Comparison of ENCODE assay signal across 1 cellular context in genomic region chr6:151497935-151498726, GRCh38.
TF ChIP-seq lines count a peak whose summit lies in the region.

No MANE protein-coding gene starts in this region.

TF ChIP-seq in HepG2, 621 proteins besides CTCF, POLR2A, EP300 and RAD21 (continued from another document and continues in another):
- TF ChIP-seq, protein P1, sequence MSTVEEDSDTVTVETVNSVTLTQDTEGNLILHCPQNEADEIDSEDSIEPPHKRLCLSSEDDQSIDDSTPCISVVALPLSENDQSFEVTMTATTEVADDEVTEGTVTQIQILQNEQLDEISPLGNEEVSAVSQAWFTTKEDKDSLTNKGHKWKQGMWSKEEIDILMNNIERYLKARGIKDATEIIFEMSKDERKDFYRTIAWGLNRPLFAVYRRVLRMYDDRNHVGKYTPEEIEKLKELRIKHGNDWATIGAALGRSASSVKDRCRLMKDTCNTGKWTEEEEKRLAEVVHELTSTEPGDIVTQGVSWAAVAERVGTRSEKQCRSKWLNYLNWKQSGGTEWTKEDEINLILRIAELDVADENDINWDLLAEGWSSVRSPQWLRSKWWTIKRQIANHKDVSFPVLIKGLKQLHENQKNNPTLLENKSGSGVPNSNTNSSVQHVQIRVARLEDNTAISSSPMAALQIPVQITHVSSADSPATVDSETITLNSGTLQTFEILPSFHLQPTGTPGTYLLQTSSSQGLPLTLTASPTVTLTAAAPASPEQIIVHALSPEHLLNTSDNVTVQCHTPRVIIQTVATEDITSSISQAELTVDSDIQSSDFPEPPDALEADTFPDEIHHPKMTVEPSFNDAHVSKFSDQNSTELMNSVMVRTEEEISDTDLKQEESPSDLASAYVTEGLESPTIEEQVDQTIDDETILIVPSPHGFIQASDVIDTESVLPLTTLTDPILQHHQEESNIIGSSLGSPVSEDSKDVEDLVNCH (CRISPR knock-in tag; IDR thresholded peaks at IDR 0.05), result no peak
- TF ChIP-seq SIX4 (CRISPR knock-in tag; IDR thresholded peaks at IDR 0.05), result 0 out of 2 replicates have a peak, but pooled peaks have one; percentile 18
- peak; percentile 28; the same call in 1 of the 2 replicates for TF ChIP-seq NR2F6 (IDR thresholded peaks at IDR 0.05)
- peak; percentile 34; the same call in 1 of the 2 replicates for TF ChIP-seq NR2F6 (CRISPR knock-in tag; IDR thresholded peaks at IDR 0.05)
- no peak for TF ChIP-seq NFE2L1 (CRISPR knock-in tag; IDR thresholded peaks at IDR 0.05; ENCODE audit: borderline replicate concordance)
- TF ChIP-seq CREM (IDR thresholded peaks at IDR 0.05), result peak; percentile 61; the same call in 1 of the 2 replicates
- TF ChIP-seq CREM (CRISPR knock-in tag; IDR thresholded peaks at IDR 0.05), result no peak
- peak; percentile 64 for TF ChIP-seq TBL1XR1 (IDR thresholded peaks at IDR 0.05; ENCODE audit: borderline replicate concordance, low read length, partially characterized antibody)
- TF ChIP-seq DPF2 (CRISPR knock-in tag; IDR thresholded peaks at IDR 0.05; ENCODE audit: borderline replicate concordance, low read depth), result peak; percentile 79; the same call in 1 of the 2 replicates
- TF ChIP-seq ZC3H13 (CRISPR knock-in tag; IDR thresholded peaks at IDR 0.05), result no peak
- TF ChIP-seq RELA (CRISPR knock-in tag; IDR thresholded peaks at IDR 0.05), result no peak
- peak; percentile 43; the same call in 1 of the 2 replicates for TF ChIP-seq NR2C2 (CRISPR knock-in tag; IDR thresholded peaks at IDR 0.05; ENCODE audit: borderline replicate concordance)
- peak; percentile 99 for TF ChIP-seq CEBPB (IDR thresholded peaks at IDR 0.05; ENCODE audit: borderline replicate concordance, low read depth, low read length)
- no peak for TF ChIP-seq ATF7-NPFF (CRISPR knock-in tag; IDR thresholded peaks at IDR 0.05; ENCODE audit: low read depth)
- no peak for TF ChIP-seq ZFP1 (CRISPR knock-in tag; IDR thresholded peaks at IDR 0.05)
- no peak for TF ChIP-seq ZNF225 (CRISPR knock-in tag; IDR thresholded peaks at IDR 0.05)
- no peak for TF ChIP-seq TBX3 (IDR thresholded peaks at IDR 0.05; ENCODE audit: borderline replicate concordance)
- no peak for TF ChIP-seq IRF1 (CRISPR knock-in tag; IDR thresholded peaks at IDR 0.05; ENCODE audit: low read depth)
- TF ChIP-seq FOXP1 (IDR thresholded peaks at IDR 0.05), result no peak
- TF ChIP-seq FOXP1 (CRISPR knock-in tag; IDR thresholded peaks at IDR 0.05), result peak; percentile 59
- TF ChIP-seq POGZ (CRISPR knock-in tag; IDR thresholded peaks at IDR 0.05), result peak; percentile 34; the same call in 1 of the 2 replicates
- no peak for TF ChIP-seq MTA1 (CRISPR knock-in tag; IDR thresholded peaks at IDR 0.05; ENCODE audit: borderline replicate concordance)
- TF ChIP-seq ZNF557 (CRISPR knock-in tag; IDR thresholded peaks at IDR 0.05), result no peak
- peak; percentile 81 for TF ChIP-seq FOXP4 (CRISPR knock-in tag; IDR thresholded peaks at IDR 0.05)
- TF ChIP-seq PREB (CRISPR knock-in tag; IDR thresholded peaks at IDR 0.05), result no peak
- peak; percentile 19; the same call in 1 of the 2 replicates for TF ChIP-seq SMC3 (IDR thresholded peaks at IDR 0.05; ENCODE audit: low read length)
- peak; percentile 64; the same call in 1 of the 2 replicates for TF ChIP-seq ZNF331 (CRISPR knock-in tag; IDR thresholded peaks at IDR 0.05)
- TF ChIP-seq ZNF333 (CRISPR knock-in tag; IDR thresholded peaks at IDR 0.05; ENCODE audit: borderline replicate concordance), result no peak
- TF ChIP-seq ETS1 (CRISPR knock-in tag; IDR thresholded peaks at IDR 0.05), result no peak
- TF ChIP-seq REL (CRISPR knock-in tag; conservative IDR thresholded peaks at IDR 0.05), result no peak
- TF ChIP-seq, protein P2, sequence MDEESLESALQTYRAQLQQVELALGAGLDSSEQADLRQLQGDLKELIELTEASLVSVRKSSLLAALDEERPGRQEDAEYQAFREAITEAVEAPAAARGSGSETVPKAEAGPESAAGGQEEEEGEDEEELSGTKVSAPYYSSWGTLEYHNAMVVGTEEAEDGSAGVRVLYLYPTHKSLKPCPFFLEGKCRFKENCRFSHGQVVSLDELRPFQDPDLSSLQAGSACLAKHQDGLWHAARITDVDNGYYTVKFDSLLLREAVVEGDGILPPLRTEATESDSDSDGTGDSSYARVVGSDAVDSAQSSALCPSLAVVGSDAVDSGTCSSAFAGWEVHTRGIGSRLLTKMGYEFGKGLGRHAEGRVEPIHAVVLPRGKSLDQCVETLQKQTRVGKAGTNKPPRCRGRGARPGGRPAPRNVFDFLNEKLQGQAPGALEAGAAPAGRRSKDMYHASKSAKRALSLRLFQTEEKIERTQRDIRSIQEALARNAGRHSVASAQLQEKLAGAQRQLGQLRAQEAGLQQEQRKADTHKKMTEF (CRISPR knock-in tag; IDR thresholded peaks at IDR 0.05), result 0 out of 2 replicates have a peak, but pooled peaks have one; percentile 54
- peak; percentile 43; the same call in 1 of the 2 replicates for TF ChIP-seq KDM3A (CRISPR knock-in tag; IDR thresholded peaks at IDR 0.05; ENCODE audit: low read depth)
- 0 out of 2 replicates have a peak, but pooled peaks have one; percentile 21 for TF ChIP-seq CCDC6 (CRISPR knock-in tag; IDR thresholded peaks at IDR 0.05)
- no peak for TF ChIP-seq HDAC1 (CRISPR knock-in tag; IDR thresholded peaks at IDR 0.05)
- no peak for TF ChIP-seq GFI1 (CRISPR knock-in tag; IDR thresholded peaks at IDR 0.05; ENCODE audit: borderline replicate concordance)
- TF ChIP-seq SOX5 (CRISPR knock-in tag; IDR thresholded peaks at IDR 0.05; ENCODE audit: borderline replicate concordance), result peak; percentile 93
- TF ChIP-seq MED1 (CRISPR knock-in tag; IDR thresholded peaks at IDR 0.05), result 0 out of 2 replicates have a peak, but pooled peaks have one; percentile 26
- 0 out of 2 replicates have a peak, but pooled peaks have one; percentile 31 for TF ChIP-seq KLF6 (CRISPR knock-in tag; IDR thresholded peaks at IDR 0.05)
- TF ChIP-seq CHD2 (IDR thresholded peaks at IDR 0.05; ENCODE audit: low read depth, low read length), result no peak
- peak; percentile 75; the same call in 1 of the 2 replicates for TF ChIP-seq FOXJ3 (CRISPR knock-in tag; IDR thresholded peaks at IDR 0.05; ENCODE audit: borderline replicate concordance)
- no peak for TF ChIP-seq CAMTA2 (CRISPR knock-in tag; IDR thresholded peaks at IDR 0.05; ENCODE audit: borderline replicate concordance)
- 0 out of 2 replicates have a peak, but pooled peaks have one; percentile 38 for TF ChIP-seq THAP11 (CRISPR knock-in tag; IDR thresholded peaks at IDR 0.05)
- TF ChIP-seq KMT2A (CRISPR knock-in tag; IDR thresholded peaks at IDR 0.05), result no peak
- TF ChIP-seq TEF (CRISPR knock-in tag; IDR thresholded peaks at IDR 0.05), result no peak
- TF ChIP-seq NCOR1 (IDR thresholded peaks at IDR 0.05; ENCODE audit: borderline replicate concordance, low read length), result peak; percentile 92
- peak; percentile 93 for TF ChIP-seq HNF4A (CRISPR knock-in tag; IDR thresholded peaks at IDR 0.05)
- TF ChIP-seq FOXA3 (CRISPR knock-in tag; IDR thresholded peaks at IDR 0.05), result peak; percentile 79
- TF ChIP-seq ZNF615 (CRISPR knock-in tag; IDR thresholded peaks at IDR 0.05; ENCODE audit: borderline replicate concordance), result no peak
- TF ChIP-seq ZNF552 (CRISPR knock-in tag; IDR thresholded peaks at IDR 0.05; ENCODE audit: borderline replicate concordance), result no peak
- TF ChIP-seq ISL2 (CRISPR knock-in tag; IDR thresholded peaks at IDR 0.05), result peak; percentile 81
- TF ChIP-seq NFYC (CRISPR knock-in tag; IDR thresholded peaks at IDR 0.05), result no peak
- TF ChIP-seq SRSF9 (IDR thresholded peaks at IDR 0.05; ENCODE audit: borderline replicate concordance, insufficient read depth, low read depth, low read length, poor library complexity, severe bottlenecking), result no peak
- peak; percentile 56; the same call in 1 of the 2 replicates for TF ChIP-seq SAP130 (CRISPR knock-in tag; IDR thresholded peaks at IDR 0.05; ENCODE audit: low read depth)
- no peak for TF ChIP-seq USF2 (IDR thresholded peaks at IDR 0.05; ENCODE audit: low read depth, low read length)
- no peak for TF ChIP-seq USF2 (CRISPR knock-in tag; IDR thresholded peaks at IDR 0.05; ENCODE audit: borderline replicate concordance)
- TF ChIP-seq, protein P3, sequence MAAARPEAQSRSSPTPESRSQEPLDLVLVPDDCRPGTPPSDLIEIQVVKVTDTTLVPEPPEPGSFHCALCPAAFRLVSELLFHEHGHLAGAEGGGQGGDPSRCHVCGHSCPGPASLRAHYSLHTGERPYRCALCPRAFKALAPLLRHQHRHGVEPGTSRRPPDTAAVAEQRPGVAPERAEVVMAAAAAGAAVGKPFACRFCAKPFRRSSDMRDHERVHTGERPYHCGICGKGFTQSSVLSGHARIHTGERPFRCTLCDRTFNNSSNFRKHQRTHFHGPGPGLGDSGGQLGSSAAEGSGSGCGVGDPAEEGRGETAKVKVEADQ (CRISPR knock-in tag; IDR thresholded peaks at IDR 0.05; ENCODE audit: borderline replicate concordance), result no peak
- TF ChIP-seq NPAS2 (CRISPR knock-in tag; IDR thresholded peaks at IDR 0.05; ENCODE audit: borderline replicate concordance), result no peak
- no peak for TF ChIP-seq NR2F1 (CRISPR knock-in tag; IDR thresholded peaks at IDR 0.05)
- TF ChIP-seq SOX13 (IDR thresholded peaks at IDR 0.05), result peak; percentile 79; the same call in 1 of the 2 replicates
- TF ChIP-seq SOX13 (CRISPR knock-in tag; conservative IDR thresholded peaks at IDR 0.05 in 1 of 2, IDR thresholded peaks at IDR 0.05 in 1 of 2), result peak in 1 of 2 experiments; percentile 95; a peak in 2 of 4 replicates
- TF ChIP-seq RCOR2 (CRISPR knock-in tag; IDR thresholded peaks at IDR 0.05), result peak; percentile 46; the same call in 1 of the 2 replicates
- no peak for TF ChIP-seq ZNF337 (CRISPR knock-in tag; IDR thresholded peaks at IDR 0.05; ENCODE audit: borderline replicate concordance, low read depth)
- no peak for TF ChIP-seq KAT8 (CRISPR knock-in tag; IDR thresholded peaks at IDR 0.05)
- TF ChIP-seq U2AF2 (IDR thresholded peaks at IDR 0.05; ENCODE audit: low read depth, low read length), result no peak
- TF ChIP-seq HIVEP1 (CRISPR knock-in tag; IDR thresholded peaks at IDR 0.05), result no peak
- no peak for TF ChIP-seq AGO1 (IDR thresholded peaks at IDR 0.05; ENCODE audit: low read depth, low read length, poor library complexity, severe bottlenecking)
- TF ChIP-seq CREB1 (IDR thresholded peaks at IDR 0.05), result no peak
- TF ChIP-seq CREB1 (CRISPR knock-in tag; IDR thresholded peaks at IDR 0.05), result 0 out of 2 replicates have a peak, but pooled peaks have one; percentile 29
- TF ChIP-seq CEBPG (CRISPR knock-in tag; IDR thresholded peaks at IDR 0.05), result peak; percentile 99
